Comparison of ENCODE assay signal across 14 cellular contexts in the genomic region with DNA sequence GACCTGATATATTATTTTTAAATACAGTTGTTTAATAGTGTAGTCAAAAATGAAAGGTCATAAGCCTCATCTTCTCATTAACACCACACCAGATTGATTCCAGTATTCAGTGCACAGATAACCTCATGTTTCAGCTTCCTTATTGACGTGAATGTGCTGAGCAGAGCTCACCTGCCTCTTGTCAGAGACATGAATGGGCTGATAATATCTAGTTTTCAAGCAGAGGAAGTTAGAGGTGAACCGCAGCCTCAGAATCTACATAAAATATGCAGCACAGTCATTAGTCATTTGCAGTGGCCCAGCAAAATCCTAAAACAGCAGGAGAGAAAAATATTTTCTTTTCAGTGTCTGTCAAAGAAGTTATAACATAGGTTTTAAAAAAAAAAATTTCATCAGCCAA.
DNase-seq lines count a peak whose midpoint lies in the region; ATAC-seq, FAIRE-seq and TF ChIP-seq lines count a peak whose summit lies in the region.
"Had no signal": no experiment of that assay in that cellular context is flagged by ENCODE, and none has a peak within 500 bp of the region (broad histone marks: within the 10 kb centered on the region; RNA-seq: fewer than 3 reads in every experiment).

No MANE protein-coding gene starts in this region.

- H3K4me1 ChIP-seq in keratinocyte (ENCODE audit: control insufficient read depth, extremely low read depth, insufficient read depth, low read length), result peaks cover 13% of the 10 kb centered on the region
- H3K4me1 ChIP-seq: A549 had no signal

- H3K27ac Mint-ChIP-seq in activated CD8-positive, alpha-beta T cell treated with anti-CD3 and anti-CD28 coated beads for 36 hours, result no peak overlapping the region
- H3K27ac Mint-ChIP-seq: memory B cell had no signal

- peaks cover 41% of the 10 kb centered on the region for H3K27me3 Mint-ChIP-seq in activated CD8-positive, alpha-beta T cell treated with anti-CD3 and anti-CD28 coated beads for 36 hours

- peak; percentile 75 for FAIRE-seq in keratinocyte (lab: Jason Lieb, UNC)
- FAIRE-seq: A549, HTR-8/SVneo had no signal

- no peak overlapping the region for H3K4me3 ChIP-seq in Jurkat, Clone E6-1 (ENCODE audit: low read length)
- H3K4me3 ChIP-seq in keratinocyte (ENCODE audit: control insufficient read depth in 2 of 3, extremely low read depth in 1 of 3, insufficient read depth in 2 of 3, low read depth in 1 of 3, low read length in 3 of 3), result no peak overlapping the region
- H3K4me3 ChIP-seq: A549 had no signal

- H4K20me1 ChIP-seq in keratinocyte (ENCODE audit: control insufficient read depth, extremely low read depth, insufficient read depth, low read length), result no peaks in the 10 kb centered on the region

- no peak overlapping the region for H3K4me3 Mint-ChIP-seq in activated CD8-positive, alpha-beta T cell treated with anti-CD3 and anti-CD28 coated beads for 36 hours
- H3K4me3 Mint-ChIP-seq: memory B cell had no signal

- POLR2A ChIA-PET in activated CD8-positive, alpha-beta T cell treated with anti-CD3 and anti-CD28 coated beads for 36 hours (lab: Charles Lee), result no interaction called here

- peak; percentile 91 to 92 for ATAC-seq in activated CD4-positive, CD25-positive, alpha-beta regulatory T cell treated with anti-CD3 and anti-CD28 coated beads, Interleukin-2, amount 50 U/mL, for 24 hours
- ATAC-seq in activated CD8-positive, alpha-beta T cell treated with anti-CD3 and anti-CD28 coated beads for 36 hours, result peak; percentile 84
- no peak for ATAC-seq in GM21528 (IDR thresholded peaks at IDR 0.05; ENCODE audit: low FRiP score, unreplicated experiment)
- ATAC-seq: A549 had no signal

- H3K27ac ChIP-seq in keratinocyte (ENCODE audit: control insufficient read depth, insufficient read depth, low read length), result no peak overlapping the region
- H3K27ac ChIP-seq: A549, parathyroid adenoma had no signal

- CTCF ChIA-PET in activated CD8-positive, alpha-beta T cell treated with anti-CD3 and anti-CD28 coated beads for 36 hours (lab: Charles Lee), result interaction anchor here (0.6 to 1.6 kb wide), 2 partner anchors 16 to 186 kb away, joined by 3 read pairs; no protein-coding TSS in a partner anchor

- no peak overlapping the region for H3K9ac ChIP-seq in keratinocyte (ENCODE audit: control insufficient read depth, extremely low read depth, insufficient read depth, low read length)
- H3K9ac ChIP-seq: parathyroid adenoma had no signal

- H3K79me2 ChIP-seq in keratinocyte (ENCODE audit: control insufficient read depth, insufficient read depth, low read length), result no peaks in the 10 kb centered on the region
- H3K79me2 ChIP-seq: parathyroid adenoma had no signal

- TF ChIP-seq CTCF in activated CD8-positive, alpha-beta T cell treated with anti-CD3 and anti-CD28 coated beads for 36 hours (IDR thresholded peaks at IDR 0.05), result no peak
- TF ChIP-seq CTCF in keratinocyte (optimal IDR thresholded peaks at IDR 0.05 in 1 of 3, IDR thresholded peaks at IDR 0.05 in 1 of 3, conservative IDR thresholded peaks at IDR 0.05 in 1 of 3; ENCODE audit: extremely low read depth in 1 of 3, insufficient read depth in 2 of 3, low read length in 3 of 3), result no peak

- no peaks in the 10 kb centered on the region for H3K27me3 ChIP-seq in keratinocyte (ENCODE audit: control insufficient read depth, extremely low read depth, insufficient read depth, low read length)

- no peak overlapping the region for H2AFZ ChIP-seq in keratinocyte (ENCODE audit: control insufficient read depth, low read length)
- H2AFZ ChIP-seq: parathyroid adenoma had no signal

- H3K4me2 ChIP-seq in keratinocyte (ENCODE audit: control insufficient read depth, extremely low read depth, insufficient read depth, low read depth, low read length), result peak overlapping the region; percentile 27
- H3K4me2 ChIP-seq: A549 had no signal

- no peaks in the 10 kb centered on the region for H3K9me3 ChIP-seq in keratinocyte (ENCODE audit: control insufficient read depth, low read depth, low read length)
- H3K9me3 ChIP-seq: A549 had no signal

- no peaks in the 10 kb centered on the region for H3K36me3 ChIP-seq in keratinocyte (ENCODE audit: control insufficient read depth in 2 of 2, extremely low read depth in 1 of 2, insufficient read depth in 2 of 2, low read length in 2 of 2)

- no peaks in the 10 kb centered on the region for H3K9me1 ChIP-seq in keratinocyte (ENCODE audit: control insufficient read depth, extremely low read depth, insufficient read depth, low read length)

- peaks cover 15% of the 10 kb centered on the region for H3K4me1 Mint-ChIP-seq in activated CD8-positive, alpha-beta T cell treated with anti-CD3 and anti-CD28 coated beads for 36 hours (ENCODE audit: low read depth)
- H3K4me1 Mint-ChIP-seq: memory B cell had no signal

- H3K9me3 Mint-ChIP-seq in activated CD8-positive, alpha-beta T cell treated with anti-CD3 and anti-CD28 coated beads for 36 hours, result no peaks in the 10 kb centered on the region
- H3K9me3 Mint-ChIP-seq: memory B cell had no signal

- H3K36me3 Mint-ChIP-seq in activated CD8-positive, alpha-beta T cell treated with anti-CD3 and anti-CD28 coated beads for 36 hours (ENCODE audit: low read depth), result no peaks in the 10 kb centered on the region
- H3K36me3 Mint-ChIP-seq: memory B cell had no signal

- no peak for DNase-seq in activated CD4-positive, CD25-positive, alpha-beta regulatory T cell treated with anti-CD3 and anti-CD28 coated beads, Interleukin-2, amount 50 U/mL, for 72 hours
- peak; percentile 89 for DNase-seq in Jurkat, Clone E6-1 (ENCODE audit: low read depth, low spot score)
- peak; percentile 70 for DNase-seq in activated CD8-positive, alpha-beta T cell treated with anti-CD3 and anti-CD28 coated beads for 36 hours
- DNase-seq in keratinocyte (ENCODE audit: low read depth, low spot score) (peak; percentile 1), nucleus accumbens (lab: John Stamatoyannopoulos, UW) (no peak)
- DNase-seq in activated effector memory CD4-positive, alpha-beta T cell treated with anti-CD3 and anti-CD28 coated beads, Interleukin-2, amount 50 U/mL, for 16 hours, result no peak
- DNase-seq: NCI-H1105 treated with DMSO at 0.1 percent for 48 hours, NCI-H510A had no signal

- dilution Hi-C loops in keratinocyte (cut with MboI; ENCODE audit: extremely low pct_ligation_motif_present, low sequenced_read_pairs), result no loop called here

- intact Hi-C loops in activated CD8-positive, alpha-beta T cell treated with anti-CD3 and anti-CD28 coated beads for 36 hours (cut with micrococcal nuclease), result no loop called here

Comparison
In these comparisons a context has a peak if more than half of its experiments do, and no peak if none do; other contexts are left out.
1. DNase-seq: peak in Jurkat, Clone E6-1 (single experiment), activated CD8-positive, alpha-beta T cell treated with anti-CD3 and anti-CD28 coated beads for 36 hours (single experiment) and keratinocyte (single experiment); none in activated CD4-positive, CD25-positive, alpha-beta regulatory T cell treated with anti-CD3 and anti-CD28 coated beads, Interleukin-2, amount 50 U/mL, for 72 hours (single experiment), activated effector memory CD4-positive, alpha-beta T cell treated with anti-CD3 and anti-CD28 coated beads, Interleukin-2, amount 50 U/mL, for 16 hours (single experiment) and nucleus accumbens (0 of 56).